Comparison of ENCODE assay signal across 1 cellular context in genomic region chr9:134648701-134649525, GRCh38.
TF ChIP-seq lines count a peak whose summit lies in the region.

No MANE protein-coding gene starts in this region.

TF ChIP-seq in SK-N-SH treated with all-trans-retinoic acid at 6 μM for 48 hours, 23 proteins besides CTCF, POLR2A, EP300 and RAD21 (continued from another document):
- TF ChIP-seq POU6F1 (CRISPR knock-in tag; IDR thresholded peaks at IDR 0.05; ENCODE audit: borderline replicate concordance, low read depth) = no peak
- TF ChIP-seq CREB5 (CRISPR knock-in tag; IDR thresholded peaks at IDR 0.05; ENCODE audit: low read depth) = no peak
- TF ChIP-seq ZNF565 (CRISPR knock-in tag; conservative IDR thresholded peaks at IDR 0.05; ENCODE audit: low read depth) = no peak
- no peak for TF ChIP-seq OSR1 (CRISPR knock-in tag; IDR thresholded peaks at IDR 0.05)
- TF ChIP-seq SNAI2 (CRISPR knock-in tag; IDR thresholded peaks at IDR 0.05) = no peak
- no peak for TF ChIP-seq ISL1 (CRISPR knock-in tag; IDR thresholded peaks at IDR 0.05)
- no peak for TF ChIP-seq ARNTL (CRISPR knock-in tag; IDR thresholded peaks at IDR 0.05; ENCODE audit: borderline replicate concordance, low read depth)
